ENCODE assay signal across 8 cellular contexts in genomic region chr16:1823821-1824220, GRCh38. TPM values are rescaled to one million over a fixed set of nuclear protein-coding genes. Genes with fewer than 3 reads are reported as not detected.
DNase-seq lines count a peak whose midpoint lies in the region; ATAC-seq and TF ChIP-seq lines count a peak whose summit lies in the region.

No MANE protein-coding gene starts in this region.

- DNase-seq in Caki2 (ENCODE audit: low read depth), result peak; percentile 45
- peak; percentile 25 for DNase-seq in HK-2 (ENCODE audit: unreplicated experiment)
- peak; percentile 67 for DNase-seq in WTC11 (ENCODE audit: low spot score)
- peak; percentile 69 for DNase-seq in islet precursor cell
- no peak for DNase-seq in activated CD4-positive, CD25-positive, alpha-beta regulatory T cell (lab: John Stamatoyannopoulos, UW)
- DNase-seq in cortex of kidney (lab: John Stamatoyannopoulos, UW), result no peak
- no peak for DNase-seq in upper lobe of right lung
- DNase-seq in SKM-1 treated with dmso at 0.1 percent for 144 hours (lab: John Stamatoyannopoulos, UW; ENCODE audit: unreplicated experiment), result no peak

- no peaks in the 10 kb centered on the region for H3K27me3 ChIP-seq in upper lobe of right lung

- no peaks in the 10 kb centered on the region for H3K9me3 Mint-ChIP-seq in WTC11

- H3K27ac Mint-ChIP-seq in WTC11, result peak overlapping the region; percentile 93

- H3K27ac ChIP-seq in upper lobe of right lung, result no peak overlapping the region

- H3K36me3 ChIP-seq in upper lobe of right lung, result peaks cover 39% of the 10 kb centered on the region

- TF ChIP-seq CTCF in WTC11 (IDR thresholded peaks at IDR 0.05) (no peak), upper lobe of right lung (IDR thresholded peaks at IDR 0.05) (no peak)

- H3K4me3 Mint-ChIP-seq in WTC11, result peak overlapping the region; percentile 45; the same call in 1 of the 2 replicates

- H3K4me3 ChIP-seq in upper lobe of right lung, result no peak overlapping the region

- H3K27me3 Mint-ChIP-seq in WTC11 (ENCODE audit: low read depth), result peaks cover 2% of the 10 kb centered on the region; the same call in 1 of the 2 replicates

- H3K9me3 ChIP-seq in upper lobe of right lung, result no peaks in the 10 kb centered on the region

- H3K4me1 ChIP-seq in upper lobe of right lung, result peaks cover 25% of the 10 kb centered on the region

- POLR2A ChIA-PET in WTC11 (lab: Charles Lee), result no interaction called here

- H3K4me1 Mint-ChIP-seq in WTC11, result peaks cover 16% of the 10 kb centered on the region

- ATAC-seq in WTC11 (peak; percentile 50), upper lobe of right lung (no peak)

- CTCF ChIA-PET in WTC11 (lab: Charles Lee), result interaction anchor here (1.0 to 2.8 kb wide), 11 partner anchors 12 to 123 kb away, joined by 3 to 18 read pairs (median 5); partner anchors contain the start of genes IGFALS, MAPK8IP3, NUBP2 and SPSB3

- intact Hi-C loops in upper lobe of right lung (cut with DNase I), result no loop called here

- no peaks in the 10 kb centered on the region for H3K36me3 Mint-ChIP-seq in WTC11

- in situ Hi-C loops in Caki2 (cut with HindIII; ENCODE audit: low pct_unique_long_range_greater_than_20kb, low sequenced_read_pairs), result no loop called here

TF ChIP-seq in WTC11, 78 proteins besides CTCF, POLR2A, EP300 and RAD21:
- TF ChIP-seq RORB (CRISPR knock-in tag; IDR thresholded peaks at IDR 0.05) (no peak), NFATC4 (CRISPR knock-in tag; IDR thresholded peaks at IDR 0.05) (no peak), USF1 (CRISPR knock-in tag; IDR thresholded peaks at IDR 0.05) (no peak), NR1H2 (CRISPR knock-in tag; IDR thresholded peaks at IDR 0.05) (no peak), ERG (CRISPR knock-in tag; IDR thresholded peaks at IDR 0.05) (no peak), ZNF671 (CRISPR knock-in tag; IDR thresholded peaks at IDR 0.05) (no peak), RELA (CRISPR knock-in tag; IDR thresholded peaks at IDR 0.05; ENCODE audit: borderline replicate concordance) (no peak), ZNF219 (CRISPR knock-in tag; IDR thresholded peaks at IDR 0.05; ENCODE audit: borderline replicate concordance) (no peak), FOXK1 (CRISPR knock-in tag; IDR thresholded peaks at IDR 0.05) (no peak), HMGXB4 (CRISPR knock-in tag; IDR thresholded peaks at IDR 0.05) (no peak), PRRX2 (CRISPR knock-in tag; IDR thresholded peaks at IDR 0.05) (no peak), ATF1 (CRISPR knock-in tag; IDR thresholded peaks at IDR 0.05) (no peak), E2F4 (CRISPR knock-in tag; IDR thresholded peaks at IDR 0.05; ENCODE audit: borderline replicate concordance, low read depth) (no peak), JUN (CRISPR knock-in tag; IDR thresholded peaks at IDR 0.05) (no peak), ZNF121 (CRISPR knock-in tag; IDR thresholded peaks at IDR 0.05) (no peak), MXD4 (CRISPR knock-in tag; IDR thresholded peaks at IDR 0.05; ENCODE audit: borderline replicate concordance) (no peak)

RNA-seq across cellular contexts. Expression of gene HAGH, which starts 2.8 kb away (rescaled TPM):
- total RNA-seq in Caki2 (2014; rRNA removed; shearing (Covaris generic); ENCODE audit: low replicate concordance), result 205 and 219 TPM in 2 replicates
- total RNA-seq in WTC11 (2021), result 36.0 to 43.1 TPM (median 38.2 TPM) in 3 replicates
- 71.8 TPM for total RNA-seq in upper lobe of right lung

RNA-seq across cellular contexts. Expression of gene FAHD1, which starts 3.2 kb away (rescaled TPM):
- total RNA-seq in Caki2 (2014; rRNA removed; shearing (Covaris generic); ENCODE audit: low replicate concordance), result 120 and 169 TPM in 2 replicates
- total RNA-seq in WTC11 (2021) (14.3 to 19.5 TPM (median 19.4 TPM) in 3 replicates), upper lobe of right lung (17.2 TPM)

RNA-seq across cellular contexts. Expression of gene IGFALS, which starts 30.3 kb away (rescaled TPM):
- total RNA-seq in Caki2 (2014; rRNA removed; shearing (Covaris generic); ENCODE audit: low replicate concordance), result not detected in 2 replicates
- total RNA-seq in WTC11 (2021), result not detected in 3 replicates
- 2.5 TPM for total RNA-seq in upper lobe of right lung

RNA-seq across cellular contexts. Expression of gene NUBP2, which starts 41.1 kb away (rescaled TPM):
- 233 and 346 TPM in 2 replicates for total RNA-seq in Caki2 (2014; rRNA removed; shearing (Covaris generic); ENCODE audit: low replicate concordance)
- total RNA-seq in WTC11 (2021) (76.4 to 89.2 TPM (median 77.6 TPM) in 3 replicates), upper lobe of right lung (38.9 TPM)

RNA-seq across cellular contexts. Expression of gene SPSB3, which starts 41.5 kb away (rescaled TPM):
- total RNA-seq in Caki2 (2014; rRNA removed; shearing (Covaris generic); ENCODE audit: low replicate concordance), result 87.3 and 107 TPM in 2 replicates
- total RNA-seq in WTC11 (2021), result 27.2 to 32.8 TPM (median 28.4 TPM) in 3 replicates
- total RNA-seq in upper lobe of right lung, result 43.0 TPM

Comparison
In these comparisons a context has a peak if more than half of its experiments do, and no peak if none do; other contexts are left out.
1. DNase-seq: peak in Caki2 (single experiment), HK-2 (single experiment), WTC11 (single experiment) and islet precursor cell (single experiment); none in activated CD4-positive, CD25-positive, alpha-beta regulatory T cell (0 of 4), cortex of kidney (single experiment), upper lobe of right lung (single experiment) and SKM-1 treated with dmso at 0.1 percent for 144 hours (single experiment).